Comparison of ENCODE assay signal across 29 cellular contexts in genomic region chr6:34569361-34569973, GRCh38. TPM values are rescaled to one million over a fixed set of nuclear protein-coding genes. Genes with fewer than 3 reads are reported as not detected.
"Had no signal": no experiment of that assay in that cellular context is flagged by ENCODE, and none has a peak within 500 bp of the region (broad histone marks: within the 10 kb centered on the region; RNA-seq: fewer than 3 reads in every experiment).

No MANE protein-coding gene starts in this region.

- H3K4me3 ChIP-seq: left lung, lower lobe of right lung, ovary, sigmoid colon, spleen, tibial nerve, uterus had no signal

- H3K9me3 ChIP-seq: left lung, lower lobe of right lung, neutrophil, ovary, sigmoid colon, spleen, tibial nerve, uterus had no signal

- H3K36me3 ChIP-seq: left lung, lower lobe of right lung, neutrophil, ovary, sigmoid colon, spleen, tibial nerve, uterus had no signal

- ATAC-seq: left lung; lower lobe of right lung; naive thymus-derived CD8-positive, alpha-beta T cell; right cardiac atrium; stimulated activated memory B cell treated with anti-CD40 and anti-IgM and Interleukin-4, amounts not matched to agents 10 μg/mL and 1 μg/mL and 100 μg/mL, for 72 hours had no signal

- H3K4me1 ChIP-seq: left lung, lower lobe of right lung, sigmoid colon, spleen, tibial nerve, uterus had no signal

- H3K27me3 ChIP-seq: ovary, uterus had no signal

- FAIRE-seq: islet of Langerhans, kidney, small intestine had no signal

- DNase-seq: hypothalamus; immature natural killer cell; kidney; left lung; lower lobe of right lung; mammary epithelial cell; mesenchymal stem cell; naive thymus-derived CD8-positive, alpha-beta T cell; occipital lobe; ovary; retina; sigmoid colon; spleen; stimulated activated CD4-positive, alpha-beta T cell treated with anti-CD3 and anti-CD28 coated beads, Interleukin-1b, Interleukin-23, amount 100 ng/mL, for 48 hours; stimulated activated CD4-positive, alpha-beta T cell treated with anti-CD3 and anti-CD28 coated beads, Interleukin-2, amount 100 ng/mL, for 48 hours; stimulated activated CD4-positive, alpha-beta T cell treated with anti-CD3 and anti-CD28 coated beads, Interleukin-4, amount 100 ng/mL, for 4 hours; stimulated activated CD8-positive, alpha-beta memory T cell treated with anti-CD3 and anti-CD28 coated beads, Interleukin-4, amount 100 ng/mL, for 48 hours; stimulated activated naive CD4-positive, alpha-beta T cell treated with Interleukin-2 at 50 U/mL for 16 hours; stimulated activated naive CD8-positive, alpha-beta T cell treated with anti-CD3 and anti-CD28 coated beads, Interleukin-15, amount 100 ng/mL, for 72 hours; substantia nigra; uterus had no signal

- H3K27ac ChIP-seq: left lung, lower lobe of right lung, neutrophil, ovary, sigmoid colon, spleen, tibial nerve, uterus had no signal

RNA-seq across cellular contexts. Expression of gene SPDEF, which starts 13.3 kb away (rescaled TPM):
- total RNA-seq: naive thymus-derived CD8-positive, alpha-beta T cell; occipital lobe; pulmonary artery endothelial cell; temporal lobe; tibial nerve had no signal
- polyA plus RNA-seq: immature natural killer cell; mammary epithelial cell; naive thymus-derived CD8-positive, alpha-beta T cell had no signal
